8 cellular contexts compared by ENCODE assay signal in the genomic region with DNA sequence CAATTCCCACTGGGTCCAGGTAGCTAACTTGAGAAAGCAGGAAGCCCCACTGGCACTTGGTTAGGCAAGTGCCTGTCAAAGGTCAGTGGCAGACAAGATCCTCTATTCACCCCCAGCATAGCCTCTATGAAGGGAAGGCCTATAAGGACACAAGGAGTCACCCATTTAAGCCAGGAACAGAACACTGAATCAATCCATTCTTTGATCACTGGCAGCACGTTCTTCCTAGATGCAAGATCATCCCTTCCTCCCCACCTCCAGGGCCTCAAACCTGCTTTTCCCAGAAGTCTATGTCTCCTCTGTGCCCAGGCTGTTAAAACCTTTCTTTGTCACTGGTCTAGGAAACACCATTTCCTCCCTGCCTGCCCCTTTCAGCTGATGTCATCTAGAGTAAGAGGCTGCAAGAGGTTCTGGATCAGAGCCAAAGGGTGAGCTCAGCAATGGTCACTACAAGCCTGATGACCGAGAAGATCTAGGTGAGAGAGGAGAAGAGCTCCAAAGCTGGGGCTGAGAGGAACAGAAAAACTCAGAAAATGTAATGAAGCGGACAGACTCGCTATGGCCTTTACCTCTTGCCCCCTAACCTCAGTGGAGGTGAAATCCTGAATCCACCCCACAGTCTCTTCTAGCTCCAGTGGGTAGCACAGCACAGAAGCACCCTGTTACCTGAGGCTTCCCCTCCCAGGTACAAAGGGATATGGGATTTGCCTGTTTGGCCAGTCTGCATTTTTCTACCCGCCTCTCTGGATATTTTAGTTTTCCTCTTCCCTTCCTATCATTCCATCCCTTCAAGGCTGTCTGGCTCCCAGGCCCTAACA. TPM values are rescaled to one million over a fixed set of nuclear protein-coding genes. Genes with fewer than 3 reads are reported as not detected.
DNase-seq lines count a peak whose midpoint lies in the region; ATAC-seq lines count a peak whose summit lies in the region.

No MANE protein-coding gene starts in this region.

- peak overlapping the region; percentile 65 for H3K4me3 Mint-ChIP-seq in activated T-helper 2 cell treated with anti-CD3 and anti-CD28 coated beads, Interferon-gamma antibody, Interleukin-2, Interleukin-4, amounts not matched to agents 10 μg/mL and 5 μg/mL and 100 μg/mL, durations not matched to agents 14 hours and 24 hours and 36 hours (ENCODE audit: low read depth)

- intact Hi-C loops in activated T-helper 2 cell treated with anti-CD3 and anti-CD28 coated beads, Interferon-gamma antibody, Interleukin-2, Interleukin-4, amounts not matched to agents 10 μg/mL and 5 μg/mL and 100 μg/mL, durations not matched to agents 14 hours and 24 hours and 36 hours (cut with micrococcal nuclease): loop anchor here (5.0 kb wide), 1 partner anchor 145 kb away; a partner anchor contains a TSS
- intact Hi-C loops in Right ventricle myocardium superior (cut with DNase I): no loop called here
- intact Hi-C loops in posterior vena cava (cut with DNase I): loop anchor here in 1 of 2 donors (1.0 kb wide), 1 partner anchor 8 kb away; a partner anchor contains a TSS

- peak overlapping the region; percentile 36 for H3K27ac Mint-ChIP-seq in activated T-helper 2 cell treated with anti-CD3 and anti-CD28 coated beads, Interferon-gamma antibody, Interleukin-2, Interleukin-4, amounts not matched to agents 10 μg/mL and 5 μg/mL and 100 μg/mL, durations not matched to agents 14 hours and 24 hours and 36 hours

- no peaks in the 10 kb centered on the region for H3K9me3 Mint-ChIP-seq in activated T-helper 2 cell treated with anti-CD3 and anti-CD28 coated beads, Interferon-gamma antibody, Interleukin-2, Interleukin-4, amounts not matched to agents 10 μg/mL and 5 μg/mL and 100 μg/mL, durations not matched to agents 14 hours and 24 hours and 36 hours

- peak; percentile 16 for DNase-seq in activated CD4-positive, alpha-beta T cell treated with anti-CD3 and anti-CD28 coated beads for 48 hours
- DNase-seq in activated CD4-positive, alpha-beta T cell treated with anti-CD3 and anti-CD28 coated beads, Interleukin-2, amount 50 U/mL, for 48 hours: no peak
- peak; percentile 97 for DNase-seq in NCI-H2029 (lab: John Stamatoyannopoulos, UW)
- DNase-seq in activated T-helper 2 cell treated with anti-CD3 and anti-CD28 coated beads, Interferon-gamma antibody, Interleukin-2, Interleukin-4, amounts not matched to agents 10 μg/mL and 5 μg/mL and 100 μg/mL, durations not matched to agents 14 hours and 24 hours and 36 hours (ENCODE audit: low spot score): no peak
- peak; percentile 65 for DNase-seq in Right ventricle myocardium superior
- peak; percentile 87 for DNase-seq in posterior vena cava (ENCODE audit: low spot score)
- DNase-seq in NCI-H2171 treated with DMSO at 0.1 percent for 48 hours (lab: John Stamatoyannopoulos, UW): no peak

- peaks cover 33% of the 10 kb centered on the region for H3K4me1 Mint-ChIP-seq in activated T-helper 2 cell treated with anti-CD3 and anti-CD28 coated beads, Interferon-gamma antibody, Interleukin-2, Interleukin-4, amounts not matched to agents 10 μg/mL and 5 μg/mL and 100 μg/mL, durations not matched to agents 14 hours and 24 hours and 36 hours (ENCODE audit: low read depth)

- peaks cover 55% of the 10 kb centered on the region for H3K36me3 Mint-ChIP-seq in activated T-helper 2 cell treated with anti-CD3 and anti-CD28 coated beads, Interferon-gamma antibody, Interleukin-2, Interleukin-4, amounts not matched to agents 10 μg/mL and 5 μg/mL and 100 μg/mL, durations not matched to agents 14 hours and 24 hours and 36 hours (ENCODE audit: low read depth)

- no peak for ATAC-seq in Right ventricle myocardium superior (ENCODE audit: poor library complexity)
- ATAC-seq in GM19467 (IDR thresholded peaks at IDR 0.05; ENCODE audit: unreplicated experiment): no peak

- no peaks in the 10 kb centered on the region for H3K27me3 Mint-ChIP-seq in activated T-helper 2 cell treated with anti-CD3 and anti-CD28 coated beads, Interferon-gamma antibody, Interleukin-2, Interleukin-4, amounts not matched to agents 10 μg/mL and 5 μg/mL and 100 μg/mL, durations not matched to agents 14 hours and 24 hours and 36 hours (ENCODE audit: low read depth)

RNA-seq across cellular contexts. Expression of a gene that starts 1.8 kb away (rescaled TPM):
- total RNA-seq in activated T-helper 2 cell treated with anti-CD3 and anti-CD28 coated beads, Interferon-gamma antibody, Interleukin-2, Interleukin-4, amounts not matched to agents 10 μg/mL and 5 μg/mL and 100 μg/mL, durations not matched to agents 14 hours and 24 hours and 36 hours: 71.7 and 78.4 TPM in 2 replicates
- total RNA-seq in Right ventricle myocardium superior (25.1 TPM), posterior vena cava (10 to 100 TPM; 43.3 to 50.4 TPM)

RNA-seq across cellular contexts. Expression of a gene that starts 8.4 kb away (rescaled TPM):
- total RNA-seq in activated T-helper 2 cell treated with anti-CD3 and anti-CD28 coated beads, Interferon-gamma antibody, Interleukin-2, Interleukin-4, amounts not matched to agents 10 μg/mL and 5 μg/mL and 100 μg/mL, durations not matched to agents 14 hours and 24 hours and 36 hours: 35.4 and 38.4 TPM in 2 replicates
- total RNA-seq in Right ventricle myocardium superior: 26.1 TPM
- total RNA-seq in posterior vena cava: 10 to 100 TPM; 12.0 to 15.5 TPM

RNA-seq across cellular contexts. Expression of a gene that starts 17.6 kb away (rescaled TPM):
- not detected in 2 replicates for total RNA-seq in activated T-helper 2 cell treated with anti-CD3 and anti-CD28 coated beads, Interferon-gamma antibody, Interleukin-2, Interleukin-4, amounts not matched to agents 10 μg/mL and 5 μg/mL and 100 μg/mL, durations not matched to agents 14 hours and 24 hours and 36 hours
- 0.16 TPM for total RNA-seq in Right ventricle myocardium superior
- total RNA-seq in posterior vena cava: under 1 TPM; 0.19 to 0.23 TPM

RNA-seq across cellular contexts. Expression of a gene that starts 51.2 kb away (rescaled TPM):
- total RNA-seq in activated T-helper 2 cell treated with anti-CD3 and anti-CD28 coated beads, Interferon-gamma antibody, Interleukin-2, Interleukin-4, amounts not matched to agents 10 μg/mL and 5 μg/mL and 100 μg/mL, durations not matched to agents 14 hours and 24 hours and 36 hours: 35.7 and 44.5 TPM in 2 replicates
- total RNA-seq in Right ventricle myocardium superior: 6.9 TPM
- total RNA-seq in posterior vena cava: 10 to 100 TPM; 11.0 to 16.7 TPM

RNA-seq across cellular contexts. Expression of a gene that starts 51.4 kb away (rescaled TPM):
- 114 and 119 TPM in 2 replicates for total RNA-seq in activated T-helper 2 cell treated with anti-CD3 and anti-CD28 coated beads, Interferon-gamma antibody, Interleukin-2, Interleukin-4, amounts not matched to agents 10 μg/mL and 5 μg/mL and 100 μg/mL, durations not matched to agents 14 hours and 24 hours and 36 hours
- total RNA-seq in Right ventricle myocardium superior (12.9 TPM), posterior vena cava (10 to 100 TPM; 18.4 to 26.2 TPM)

Comparison
In these comparisons a context has a peak if more than half of its experiments do, and no peak if none do; other contexts are left out.
1. DNase-seq: peak in activated CD4-positive, alpha-beta T cell treated with anti-CD3 and anti-CD28 coated beads for 48 hours (single experiment), NCI-H2029 (single experiment), Right ventricle myocardium superior (single experiment) and posterior vena cava (single experiment); none in activated CD4-positive, alpha-beta T cell treated with anti-CD3 and anti-CD28 coated beads, Interleukin-2, amount 50 U/mL, for 48 hours (0 of 2), activated T-helper 2 cell treated with anti-CD3 and anti-CD28 coated beads, Interferon-gamma antibody, Interleukin-2, Interleukin-4, amounts not matched to agents 10 μg/mL and 5 μg/mL and 100 μg/mL, durations not matched to agents 14 hours and 24 hours and 36 hours (single experiment) and NCI-H2171 treated with DMSO at 0.1 percent for 48 hours (single experiment).